In the genomic region with DNA sequence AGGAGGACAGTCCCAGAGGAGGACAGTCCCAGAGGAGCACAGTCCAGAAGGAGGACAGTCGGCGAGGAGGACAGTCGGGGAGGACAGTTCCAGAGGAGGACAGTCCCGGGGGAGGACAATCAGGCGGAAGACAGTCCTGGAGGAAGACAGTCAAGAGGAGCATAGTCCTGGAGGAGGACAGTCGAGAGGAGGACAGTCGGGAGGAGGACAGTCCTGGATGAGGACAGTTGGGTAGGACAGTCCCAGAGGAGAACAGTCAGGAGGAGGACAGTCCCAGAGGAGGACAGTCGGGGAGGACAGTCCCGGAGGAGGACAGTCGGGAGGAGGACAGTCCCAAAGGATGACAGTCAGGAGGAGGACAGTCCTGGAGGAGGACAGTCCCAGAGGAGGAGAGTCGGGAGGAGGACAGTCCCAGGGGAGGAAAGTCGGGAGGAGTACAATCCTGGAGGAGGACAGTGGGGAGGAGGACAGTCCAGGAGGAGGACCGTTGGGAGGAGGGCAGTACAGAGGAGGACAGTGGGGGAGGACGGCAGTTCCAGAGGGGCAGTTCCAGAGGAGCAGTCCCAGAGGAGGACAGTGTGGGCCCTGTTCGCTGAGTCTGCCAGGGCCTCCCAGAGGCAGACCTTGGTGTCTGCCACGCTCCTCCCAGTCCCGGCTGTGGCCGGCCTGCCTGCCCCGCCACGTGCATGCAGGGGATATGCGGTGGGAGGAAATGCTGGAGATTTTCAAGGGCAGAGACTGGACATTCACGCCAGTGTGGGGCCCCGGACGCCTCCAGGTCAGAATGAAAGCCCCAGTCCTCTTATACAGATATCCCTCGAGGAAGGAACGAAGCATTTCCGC, we compare ENCODE assay signal across 15 cellular contexts.
"Had no signal": no experiment of that assay in that cellular context is flagged by ENCODE, and none has a peak within 500 bp of the region (broad histone marks: within the 10 kb centered on the region; RNA-seq: fewer than 3 reads in every experiment).

No MANE protein-coding gene starts in this region.

- H3K4me1 Mint-ChIP-seq: activated CD4-positive, alpha-beta memory T cell treated with anti-CD3 and anti-CD28 coated beads, Interleukin-2, amount 10 ng/mL, durations not matched to agents 7 days and 5 days; activated CD4-positive, alpha-beta T cell treated with anti-CD3 and anti-CD28 coated beads for 36 hours had no signal

- H3K9ac ChIP-seq: neural progenitor cell, parathyroid adenoma had no signal

- ATAC-seq: activated CD4-positive, alpha-beta T cell treated with anti-CD3 and anti-CD28 coated beads for 36 hours had no signal

- H3K9me3 Mint-ChIP-seq: activated CD4-positive, alpha-beta memory T cell treated with anti-CD3 and anti-CD28 coated beads, Interleukin-2, amount 10 ng/mL, durations not matched to agents 7 days and 5 days; activated T-cell treated with anti-CD3 and anti-CD28 coated beads, Interleukin-2, amount 50 U/mL, for 24 hours; neural progenitor cell; stimulated activated naive CD8-positive, alpha-beta T cell treated with anti-CD3 and anti-CD28 coated beads, Interleukin-15, Interleukin-2, amounts not matched to agents 100 ng/mL and 50 ng/mL, for 24 hours had no signal

- H2AFZ ChIP-seq: neural progenitor cell, parathyroid adenoma had no signal

- H3K4me3 Mint-ChIP-seq: activated CD4-positive, alpha-beta memory T cell treated with anti-CD3 and anti-CD28 coated beads, Interleukin-2, amount 10 ng/mL, durations not matched to agents 7 days and 5 days; activated CD4-positive, alpha-beta T cell treated with anti-CD3 and anti-CD28 coated beads for 36 hours; activated naive CD8-positive, alpha-beta T cell; activated T-cell treated with anti-CD3 and anti-CD28 coated beads, Interleukin-2, amount 50 U/mL, for 24 hours; neural progenitor cell; stimulated activated naive CD8-positive, alpha-beta T cell treated with anti-CD3 and anti-CD28 coated beads, Interleukin-15, Interleukin-2, amounts not matched to agents 100 ng/mL and 50 ng/mL, for 24 hours had no signal

- H3K36me3 ChIP-seq: neural progenitor cell had no signal

- H3K4me1 ChIP-seq: parathyroid adenoma had no signal

- DNase-seq: activated CD4-positive, alpha-beta memory T cell treated with anti-CD3 and anti-CD28 coated beads, Interleukin-2, amount 10 ng/mL, durations not matched to agents 7 days and 5 days; activated CD4-positive, alpha-beta T cell treated with anti-CD3 and anti-CD28 coated beads for 36 hours; activated effector memory CD4-positive, alpha-beta T cell treated with anti-CD3 and anti-CD28 coated beads, Interleukin-2, amount 50 U/mL, for 16 hours; activated T-cell treated with anti-CD3 and anti-CD28 coated beads, Interleukin-2, amount 50 U/mL, for 24 hours; amniotic stem cell; dermis blood vessel endothelial cell; foreskin melanocyte; left cardiac atrium; stimulated activated CD4-positive, alpha-beta T cell treated with anti-CD3 and anti-CD28 coated beads, Interleukin-15, amount 100 ng/mL, for 24 hours; stimulated activated CD4-positive, alpha-beta T cell treated with anti-CD3 and anti-CD28 coated beads, Interleukin-4, amount 100 ng/mL, for 24 hours had no signal

- H3K36me3 Mint-ChIP-seq: activated naive CD8-positive, alpha-beta T cell; neural progenitor cell had no signal

- H3K27ac Mint-ChIP-seq: activated CD4-positive, alpha-beta memory T cell treated with anti-CD3 and anti-CD28 coated beads, Interleukin-2, amount 10 ng/mL, durations not matched to agents 7 days and 5 days; activated CD4-positive, alpha-beta T cell treated with anti-CD3 and anti-CD28 coated beads for 36 hours; activated naive CD8-positive, alpha-beta T cell; activated T-cell treated with anti-CD3 and anti-CD28 coated beads, Interleukin-2, amount 50 U/mL, for 24 hours; neural progenitor cell; stimulated activated naive CD8-positive, alpha-beta T cell treated with anti-CD3 and anti-CD28 coated beads, Interleukin-15, Interleukin-2, amounts not matched to agents 100 ng/mL and 50 ng/mL, for 24 hours had no signal

- H3K4me3 ChIP-seq: neural progenitor cell had no signal

- H3K79me2 ChIP-seq: parathyroid adenoma had no signal

- H3K27me3 Mint-ChIP-seq: activated CD4-positive, alpha-beta memory T cell treated with anti-CD3 and anti-CD28 coated beads, Interleukin-2, amount 10 ng/mL, durations not matched to agents 7 days and 5 days; activated naive CD8-positive, alpha-beta T cell; activated T-cell treated with anti-CD3 and anti-CD28 coated beads, Interleukin-2, amount 50 U/mL, for 24 hours; stimulated activated naive CD8-positive, alpha-beta T cell treated with anti-CD3 and anti-CD28 coated beads, Interleukin-15, Interleukin-2, amounts not matched to agents 100 ng/mL and 50 ng/mL, for 24 hours had no signal

- H3K27me3 ChIP-seq: neural progenitor cell had no signal

- H3K27ac ChIP-seq: epithelial cell of prostate, neural progenitor cell, parathyroid adenoma had no signal

- H3K4me2 ChIP-seq: neural progenitor cell had no signal
